In the genomic region with DNA sequence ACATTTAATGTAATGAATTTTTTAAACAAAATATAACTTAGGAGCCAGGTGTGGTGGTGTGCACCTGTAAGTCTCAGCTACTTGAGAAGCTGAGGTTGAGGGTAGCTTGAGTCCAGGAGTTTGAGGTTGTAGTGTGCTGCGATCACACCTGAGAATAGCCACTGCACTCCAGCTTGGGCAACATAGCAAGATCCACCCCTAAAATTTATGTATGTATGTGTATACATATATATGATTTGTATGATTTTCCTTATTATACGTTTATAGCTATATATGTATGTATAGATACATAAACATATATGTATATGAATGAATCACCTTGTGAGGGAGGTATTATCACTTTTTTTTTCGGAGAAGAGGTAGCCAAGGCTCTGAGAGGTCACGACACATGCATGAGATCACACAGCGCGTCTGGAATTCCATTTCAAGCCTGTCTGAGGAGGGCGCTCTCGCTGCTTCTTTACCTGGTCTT, we compare ENCODE assay signal across 8 cellular contexts. TPM values are rescaled to one million over a fixed set of nuclear protein-coding genes. Genes with fewer than 3 reads are reported as not detected.
DNase-seq lines count a peak whose midpoint lies in the region; ATAC-seq and TF ChIP-seq lines count a peak whose summit lies in the region.

No MANE protein-coding gene starts in this region.

- H3K4me3 ChIP-seq in mucosa of stomach (ENCODE audit: low read length) (peak overlapping the region; percentile 63), vagina (peak overlapping the region; percentile 43), SJCRH30 (no peak overlapping the region)

- H3K27me3 ChIP-seq in mucosa of stomach (ENCODE audit: control insufficient read depth, insufficient read depth, low read length) (peaks cover 7% of the 10 kb centered on the region), vagina (no peaks in the 10 kb centered on the region), SJCRH30 (no peaks in the 10 kb centered on the region)

- H3K9me3 ChIP-seq in mucosa of stomach (ENCODE audit: control insufficient read depth, low read length) = no peaks in the 10 kb centered on the region
- no peaks in the 10 kb centered on the region for H3K9me3 ChIP-seq in vagina
- H3K9me3 ChIP-seq in SJCRH30 (replicated peaks) = no peaks in the 10 kb centered on the region

- intact Hi-C loops in vagina (cut with DNase I) = no loop called here

- DNase-seq in RWPE1 (ENCODE audit: low spot score) = no peak
- peak; percentile 66 for DNase-seq in dermis blood vessel endothelial cell
- DNase-seq in vagina (ENCODE audit: extremely low spot score in 2 of 2) = no peak
- no peak for DNase-seq in GDM1 (lab: John Stamatoyannopoulos, UW)
- DNase-seq in SJCRH30 = no peak

- peaks cover 7% of the 10 kb centered on the region for H3K4me1 ChIP-seq in mucosa of stomach (ENCODE audit: control insufficient read depth, insufficient read depth, low read length)
- peaks cover 6% of the 10 kb centered on the region for H3K4me1 ChIP-seq in vagina
- no peaks in the 10 kb centered on the region for H3K4me1 ChIP-seq in SJCRH30

- H3K36me3 ChIP-seq in mucosa of stomach (ENCODE audit: control insufficient read depth, insufficient read depth, low read length) (no peaks in the 10 kb centered on the region), vagina (no peaks in the 10 kb centered on the region), SJCRH30 (no peaks in the 10 kb centered on the region)

- ATAC-seq in GM18907 (IDR thresholded peaks at IDR 0.05; ENCODE audit: unreplicated experiment) = peak; percentile 42
- no peak for ATAC-seq in GM18858 (IDR thresholded peaks at IDR 0.05; ENCODE audit: unreplicated experiment)

- CTCF ChIA-PET in RWPE1 (lab: Yijun Ruan, JAX) = interaction anchor here (0.6 to 1.6 kb wide), 4 partner anchors 8 to 682 kb away, joined by 3 to 5 read pairs (median 4); a partner anchor contains a TSS

- peak overlapping the region; percentile 53 for H3K9ac ChIP-seq in mucosa of stomach (ENCODE audit: low read length)

- TF ChIP-seq CTCF in RWPE1 (conservative IDR thresholded peaks at IDR 0.05; ENCODE audit: low read depth) (peak; percentile 50; the same call in 1 of the 2 replicates), vagina (IDR thresholded peaks at IDR 0.05) (no peak)

- POLR2A ChIA-PET in RWPE1 (lab: Yijun Ruan, JAX; ENCODE audit: low non-redundant PET) = no interaction called here

- H3K27ac ChIP-seq in RWPE1 = no peak overlapping the region
- no peak overlapping the region for H3K27ac ChIP-seq in vagina
- H3K27ac ChIP-seq in SJCRH30 = no peak overlapping the region

- no peak for TF ChIP-seq POLR2A in vagina (IDR thresholded peaks at IDR 0.05)

RNA-seq across cellular contexts. Expression of a gene that starts 0.6 kb away (rescaled TPM):
- 0.34 and 0.51 TPM in 2 replicates for total RNA-seq in dermis blood vessel endothelial cell
- total RNA-seq in vagina = not detected
- total RNA-seq in SJCRH30 (2014; rRNA removed; shearing (Covaris generic)) = not detected in 2 replicates

RNA-seq across cellular contexts. Expression of a gene that starts 9.3 kb away (rescaled TPM):
- total RNA-seq in dermis blood vessel endothelial cell = 7.0 and 9.4 TPM in 2 replicates
- total RNA-seq in vagina = 20.6 TPM
- 7.7 and 8.3 TPM in 2 replicates for total RNA-seq in SJCRH30 (2014; rRNA removed; shearing (Covaris generic))

RNA-seq across cellular contexts. Expression of a gene that starts 30.4 kb away (rescaled TPM):
- total RNA-seq in dermis blood vessel endothelial cell = 61.3 and 67.4 TPM in 2 replicates
- total RNA-seq in vagina = 52.8 TPM
- total RNA-seq in SJCRH30 (2014; rRNA removed; shearing (Covaris generic)) = 25.4 and 26.5 TPM in 2 replicates
